In genomic region chr10:119441921-119442757, GRCh38 we compare ENCODE assay signal across 12 cellular contexts.
DNase-seq lines count a peak whose midpoint lies in the region; ATAC-seq and TF ChIP-seq lines count a peak whose summit lies in the region.
"Had no signal": no experiment of that assay in that cellular context is flagged by ENCODE, and none has a peak within 500 bp of the region (broad histone marks: within the 10 kb centered on the region; RNA-seq: fewer than 3 reads in every experiment).

No MANE protein-coding gene starts in this region.

- H3K9ac ChIP-seq in BLaER1: no peak overlapping the region
- H3K9ac ChIP-seq in parathyroid adenoma: no peak overlapping the region

- no peak for TF ChIP-seq CTCF in parathyroid adenoma (IDR thresholded peaks at IDR 0.05)

- peaks cover 3% of the 10 kb centered on the region for H3K79me2 ChIP-seq in parathyroid adenoma

- H3K9me3 ChIP-seq in BLaER1 (no peaks in the 10 kb centered on the region; the same call in 1 of the 2 replicates), esophagus (ENCODE audit: control insufficient read depth in 2 of 2, insufficient read depth in 1 of 2, low read depth in 1 of 2, low read length in 1 of 2) (no peaks in the 10 kb centered on the region), parathyroid adenoma (ENCODE audit: control insufficient read depth, low read length) (no peaks in the 10 kb centered on the region)
- H3K9me3 ChIP-seq in effector memory CD4-positive, alpha-beta T cell (ENCODE audit: control insufficient read depth, low read length): no peaks in the 10 kb centered on the region

- ATAC-seq in HG02884 (IDR thresholded peaks at IDR 0.05; ENCODE audit: unreplicated experiment) (peak; percentile 50), GM19467 (IDR thresholded peaks at IDR 0.05; ENCODE audit: unreplicated experiment) (no peak)

- WGBS in esophagus, 2 donors: 77% methylated on average over 25 of the region's 25 CpGs

- peaks cover 24% of the 10 kb centered on the region for H4K20me1 ChIP-seq in BLaER1

- no peak overlapping the region for H3K27ac ChIP-seq in BLaER1
- H3K27ac ChIP-seq in esophagus (ENCODE audit: low read depth in 2 of 2, low read length in 1 of 2): peak overlapping the region; percentile 26 to 32
- H3K27ac ChIP-seq in parathyroid adenoma: peak overlapping the region; percentile 54
- H3K27ac ChIP-seq in effector memory CD4-positive, alpha-beta T cell (ENCODE audit: insufficient read depth, low read length, poor library complexity, severe bottlenecking): no peak overlapping the region

- DNase-seq in AML-193 (lab: John Stamatoyannopoulos, UW) (no peak), NCI-H2107 (lab: John Stamatoyannopoulos, UW) (no peak)
- DNase-seq in effector memory CD4-positive, alpha-beta T cell: no peak
- DNase-seq: amygdala; C1 segment of cervical spinal cord; NK-92 treated with Interleukin-12 subunit alpha and Interleukin-12 subunit beta, amount 100 ng/mL, for 24 hours; T-helper 9 cell had no signal

- peaks cover 55% of the 10 kb centered on the region for H3K4me1 ChIP-seq in BLaER1
- peaks cover 0 to 7% of the 10 kb centered on the region in 2 donors for H3K4me1 ChIP-seq in esophagus (ENCODE audit: control insufficient read depth in 2 of 2, insufficient read depth in 2 of 2, low read length in 1 of 2)
- peaks cover 2% of the 10 kb centered on the region for H3K4me1 ChIP-seq in parathyroid adenoma
- peaks cover 8% of the 10 kb centered on the region for H3K4me1 ChIP-seq in effector memory CD4-positive, alpha-beta T cell (ENCODE audit: control insufficient read depth, insufficient read depth, low read length, poor library complexity, severe bottlenecking)

- H3K27me3 ChIP-seq in BLaER1: no peaks in the 10 kb centered on the region
- no peaks in the 10 kb centered on the region for H3K27me3 ChIP-seq in esophagus (ENCODE audit: control insufficient read depth in 1 of 2, insufficient read depth in 2 of 2, low read length in 2 of 2)
- no peaks in the 10 kb centered on the region for H3K27me3 ChIP-seq in parathyroid adenoma (ENCODE audit: control insufficient read depth, insufficient read depth, low read length)
- H3K27me3 ChIP-seq in effector memory CD4-positive, alpha-beta T cell (replicated peaks; ENCODE audit: control insufficient read depth, insufficient read depth, low read length, poor library complexity, severe bottlenecking): no peaks in the 10 kb centered on the region

- H3K4me2 ChIP-seq in BLaER1 (peak overlapping the region; percentile 87), parathyroid adenoma (ENCODE audit: low read length) (no peak overlapping the region)

- H3K4me3 ChIP-seq in BLaER1: no peak overlapping the region; the same call in 1 of the 2 replicates
- no peak overlapping the region for H3K4me3 ChIP-seq in esophagus (ENCODE audit: low read depth in 1 of 2, low read length in 2 of 2)
- H3K4me3 ChIP-seq in parathyroid adenoma (ENCODE audit: low read depth, low read length): no peak overlapping the region
- no peak overlapping the region for H3K4me3 ChIP-seq in effector memory CD4-positive, alpha-beta T cell (ENCODE audit: insufficient read depth, low read depth, low read length, poor library complexity, severe bottlenecking)

- no peak overlapping the region for H2AFZ ChIP-seq in parathyroid adenoma

- no peaks in the 10 kb centered on the region for H3K36me3 ChIP-seq in BLaER1
- peaks cover 0 to 7% of the 10 kb centered on the region in 2 donors for H3K36me3 ChIP-seq in esophagus (ENCODE audit: control insufficient read depth in 2 of 2, insufficient read depth in 2 of 2, low read length in 1 of 2)
- no peaks in the 10 kb centered on the region for H3K36me3 ChIP-seq in parathyroid adenoma (ENCODE audit: control insufficient read depth, insufficient read depth, low read length)
- peaks cover 5% of the 10 kb centered on the region for H3K36me3 ChIP-seq in effector memory CD4-positive, alpha-beta T cell (ENCODE audit: control insufficient read depth, insufficient read depth, low read length)

Comparison
In these comparisons a context has a peak if more than half of its experiments do, and no peak if none do; other contexts are left out.
1. H3K27ac ChIP-seq: peak in esophagus (2 of 2) and parathyroid adenoma (single experiment); none in BLaER1 (single experiment) and effector memory CD4-positive, alpha-beta T cell (single experiment).